24 cellular contexts compared by ENCODE assay signal in the genomic region with DNA sequence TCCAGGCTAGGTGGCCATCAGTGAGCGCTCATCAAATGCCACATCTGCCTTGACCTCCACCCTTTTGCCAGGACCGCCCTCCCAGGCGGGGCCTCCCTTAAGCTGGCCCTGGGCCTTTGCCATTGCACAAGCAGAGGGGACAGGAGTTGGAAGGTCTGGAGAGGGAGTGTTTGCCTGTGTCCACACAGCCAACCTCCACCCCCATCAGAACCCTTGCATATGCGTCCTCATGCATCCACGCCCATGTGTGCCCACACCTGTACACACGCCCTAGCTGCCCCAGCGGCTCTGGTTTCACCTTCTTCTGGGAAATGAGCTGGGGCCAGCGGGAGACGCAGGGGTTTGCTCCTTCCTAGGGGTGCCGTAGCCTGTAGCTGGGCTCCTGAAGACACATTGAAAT.
"Had no signal": no experiment of that assay in that cellular context is flagged by ENCODE, and none has a peak within 500 bp of the region (broad histone marks: within the 10 kb centered on the region; RNA-seq: fewer than 3 reads in every experiment).

No MANE protein-coding gene starts in this region.

- H3K9me3 ChIP-seq: left lung, neutrophil, sigmoid colon, thoracic aorta, upper lobe of right lung had no signal

- ATAC-seq: left lung; natural killer cell treated with Interleukin-12 subunit alpha and Interleukin-12 subunit beta and Interleukin-15 and Interleukin-18, amount 100 ng/mL, for 72 hours; T-cell; upper lobe of right lung; WTC11 had no signal

- DNase-seq: activated CD8-positive, alpha-beta memory T cell treated with anti-CD3 and anti-CD28 coated beads, Interleukin-2, amount 50 U/mL, for 48 hours; activated effector memory CD4-positive, alpha-beta T cell treated with Interleukin-2 at 50 U/mL for 16 hours; activated naive CD4-positive, alpha-beta T cell treated with anti-CD3 and anti-CD28 coated beads for 36 hours; activated naive CD8-positive, alpha-beta T cell treated with anti-CD3 and anti-CD28 coated beads, Interleukin-2, amount 10 ng/mL, durations not matched to agents 7 days and 5 days; activated T-cell treated with anti-CD3 and anti-CD28 coated beads, Interleukin-2, amount 50 U/mL, for 48 hours; amniotic stem cell; cortex of kidney; kidney; left lung; mammary epithelial cell; sigmoid colon; spleen; stimulated activated CD4-positive, alpha-beta T cell treated with anti-CD3 and anti-CD28 coated beads, Interleukin-4, amount 100 ng/mL, for 1 hour; stimulated activated naive CD4-positive, alpha-beta T cell; T-cell; upper lobe of right lung had no signal

- H3K27ac ChIP-seq: epithelial cell of prostate, left lung, neutrophil, parathyroid adenoma, sigmoid colon, spleen, thoracic aorta, upper lobe of right lung had no signal

- H3K36me3 ChIP-seq: left lung, neutrophil, sigmoid colon, spleen, thoracic aorta, upper lobe of right lung had no signal

- H2AFZ ChIP-seq: parathyroid adenoma had no signal

- H3K9ac ChIP-seq: parathyroid adenoma had no signal

- FAIRE-seq: bronchial epithelial cell, kidney, TTC549 had no signal

- H3K4me3 ChIP-seq: left lung, sigmoid colon, spleen, thoracic aorta, upper lobe of right lung had no signal
